8 cellular contexts compared by ENCODE assay signal in the genomic region with DNA sequence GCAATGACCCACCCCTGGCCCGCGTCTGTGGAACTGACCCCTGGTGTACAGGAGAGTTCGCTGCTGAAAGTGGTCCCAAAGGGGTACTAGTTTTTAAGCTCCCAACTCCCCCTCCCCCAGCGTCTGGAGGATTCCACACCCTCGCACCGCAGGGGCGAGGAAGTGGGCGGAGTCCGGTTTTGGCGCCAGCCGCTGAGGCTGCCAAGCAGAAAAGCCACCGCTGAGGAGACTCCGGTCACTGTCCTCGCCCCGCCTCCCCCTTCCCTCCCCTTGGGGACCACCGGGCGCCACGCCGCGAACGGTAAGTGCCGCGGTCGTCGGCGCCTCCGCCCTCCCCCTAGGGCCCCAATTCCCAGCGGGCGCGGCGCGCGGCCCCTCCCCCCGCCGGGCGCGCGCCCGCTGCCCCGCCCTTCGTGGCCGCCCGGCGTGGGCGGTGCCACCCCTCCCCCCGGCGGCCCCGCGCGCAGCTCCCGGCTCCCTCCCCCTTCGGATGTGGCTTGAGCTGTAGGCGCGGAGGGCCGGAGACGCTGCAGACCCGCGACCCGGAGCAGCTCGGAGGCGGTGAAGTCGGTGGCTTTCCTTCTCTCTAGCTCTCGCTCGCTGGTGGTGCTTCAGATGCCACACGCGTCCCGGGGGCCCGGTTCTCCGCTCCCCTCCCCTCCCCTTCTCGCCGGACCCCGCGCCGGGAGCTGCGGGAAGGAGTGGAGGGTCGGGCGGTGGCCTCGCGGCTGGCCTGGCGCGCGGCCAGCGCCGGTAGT. TPM values are rescaled to one million over a fixed set of nuclear protein-coding genes. Genes with fewer than 3 reads are reported as not detected.
DNase-seq lines count a peak whose midpoint lies in the region; TF ChIP-seq lines count a peak whose summit lies in the region.

TSS of gene CBX3 (plus strand) at position 485 of the 758 bp plus-strand sequence. CDS start 1,254 bp downstream, outside the sequence.

- DNase-seq in GM10248 (ENCODE audit: extremely low spot score) (peak; percentile 87), HFFc6 (peak; percentile 46), NB4 (ENCODE audit: low read depth) (peak; percentile 99), SK-N-SH (peak; percentile 98), globus pallidus (ENCODE audit: low spot score) (peak; percentile 82), occipital lobe (lab: John Stamatoyannopoulos, UW) (peak; percentile 84), suprapubic skin (ENCODE audit: low spot score in 2 of 2) (peak; percentile 95 to 96)
- peak; percentile 94 for DNase-seq in activated naive CD4-positive, alpha-beta T cell treated with anti-CD3 and anti-CD28 coated beads, Interleukin-2, amount 10 ng/mL, durations not matched to agents 7 days and 5 days

- peaks cover 35% of the 10 kb centered on the region for H3F3A ChIP-seq in SK-N-SH (replicated peaks; ENCODE audit: insufficient read depth)

- peaks cover 78% of the 10 kb centered on the region for H4K20me1 ChIP-seq in SK-N-SH (ENCODE audit: insufficient read depth)

- TF ChIP-seq EP300 in SK-N-SH (IDR thresholded peaks at IDR 0.05; ENCODE audit: borderline replicate concordance in 1 of 2, low read depth in 1 of 2, low read length in 1 of 2) (peak in 1 of 2 experiments; percentile 5; a peak in 1 of 4 replicates), suprapubic skin (IDR thresholded peaks at IDR 0.05) (no peak)

- peak within 1 kb of the TSS; percentile 77 for H3K4me2 ChIP-seq in SK-N-SH

- H3K4me1 ChIP-seq in SK-N-SH (ENCODE audit: control insufficient read depth in 1 of 2, insufficient read depth in 2 of 2, low read depth in 1 of 2, low read length in 1 of 2), result peaks cover 20 to 29% of the 10 kb centered on the region in 2 experiments
- peaks cover 49% of the 10 kb centered on the region for H3K4me1 ChIP-seq in suprapubic skin

- H3K9me3 ChIP-seq in SK-N-SH (no peaks in the 10 kb centered on the region), suprapubic skin (no peaks in the 10 kb centered on the region)

- peak within 1 kb of the TSS; percentile 100 for H3K4me3 Mint-ChIP-seq in HFFc6
- H3K4me3 Mint-ChIP-seq in activated naive CD4-positive, alpha-beta T cell treated with anti-CD3 and anti-CD28 coated beads, Interleukin-2, amount 10 ng/mL, durations not matched to agents 7 days and 5 days, result peak within 1 kb of the TSS; percentile 99

- H3K27ac ChIP-seq in SK-N-SH (ENCODE audit: low read depth in 2 of 2, low read length in 1 of 2) (peak within 1 kb of the TSS; percentile 99 to 100), suprapubic skin (peak within 1 kb of the TSS; percentile 98)

- POLR2A ChIA-PET in GM10248 (lab: Yijun Ruan, JAX) (interaction anchor here (0.6 to 2.5 kb wide), 7 partner anchors 10 to 1077 kb away, joined by 3 to 9 read pairs (median 4); partner anchors contain the start of gene CYCS), SK-N-SH (lab: Yijun Ruan, JAX) (interaction anchor here (0.6 to 5.7 kb wide), 12 partner anchors 9 to 123 kb away, joined by 3 to 51 read pairs (median 4); partner anchors contain the start of gene NFE2L3)

- TF ChIP-seq CTCF in GM10248 (IDR thresholded peaks at IDR 0.05; ENCODE audit: control extremely low read depth, extremely low read depth, low read depth, missing control alignments), result no peak
- no peak; the same call in 1 of the 2 replicates for TF ChIP-seq CTCF in HFFc6 (IDR thresholded peaks at IDR 0.05)
- no peak for TF ChIP-seq CTCF in NB4 (IDR thresholded peaks at IDR 0.05; ENCODE audit: low read depth, low read length)
- no peak for TF ChIP-seq CTCF in SK-N-SH (IDR thresholded peaks at IDR 0.05)
- no peak for TF ChIP-seq CTCF in suprapubic skin (IDR thresholded peaks at IDR 0.05)

- TF ChIP-seq RAD21 in SK-N-SH (IDR thresholded peaks at IDR 0.05; ENCODE audit: low read length), result no peak

- CTCF ChIA-PET in GM10248 (lab: Yijun Ruan, JAX) (interaction anchor here (0.9 to 2.0 kb wide), 3 partner anchors 22 to 309 kb away, joined by 3 to 8 read pairs (median 3); no protein-coding TSS in a partner anchor), SK-N-SH (lab: Yijun Ruan, JAX) (interaction anchor here (0.8 to 11.3 kb wide), 9 partner anchors 9 to 467 kb away, joined by 3 to 260 read pairs (median 6); no protein-coding TSS in a partner anchor)
- CTCF ChIA-PET in activated naive CD4-positive, alpha-beta T cell treated with anti-CD3 and anti-CD28 coated beads, Interleukin-2, amount 10 ng/mL, durations not matched to agents 7 days and 5 days (lab: Charles Lee), result interaction anchor here (0.8 to 2.4 kb wide), 5 partner anchors 12 to 168 kb away, joined by 3 to 6 read pairs (median 4); no protein-coding TSS in a partner anchor

- peak within 1 kb of the TSS; percentile 66; the same call in 1 of the 2 replicates for H2AFZ ChIP-seq in SK-N-SH (ENCODE audit: low read depth)

- H3K36me3 Mint-ChIP-seq in HFFc6 (ENCODE audit: low read depth), result peaks cover 74% of the 10 kb centered on the region
- H3K36me3 Mint-ChIP-seq in activated naive CD4-positive, alpha-beta T cell treated with anti-CD3 and anti-CD28 coated beads, Interleukin-2, amount 10 ng/mL, durations not matched to agents 7 days and 5 days, result peaks cover 67% of the 10 kb centered on the region

- H3K4me3 ChIP-seq in NB4 (ENCODE audit: low read depth, low read length) (peak within 1 kb of the TSS; percentile 94), SK-N-SH (ENCODE audit: low read depth in 2 of 2, low read length in 1 of 2) (peak within 1 kb of the TSS; percentile 100), suprapubic skin (peak within 1 kb of the TSS; percentile 99)

- peak within 1 kb of the TSS; percentile 100 for H3K27ac Mint-ChIP-seq in HFFc6
- H3K27ac Mint-ChIP-seq in activated naive CD4-positive, alpha-beta T cell treated with anti-CD3 and anti-CD28 coated beads, Interleukin-2, amount 10 ng/mL, durations not matched to agents 7 days and 5 days, result peak within 1 kb of the TSS; percentile 100

- peak within 1 kb of the TSS; percentile 99 for H3K9ac ChIP-seq in SK-N-SH

- peak; percentile 94 for TF ChIP-seq POLR2A in NB4 (IDR thresholded peaks at IDR 0.05; ENCODE audit: extremely low read depth, insufficient read length)
- TF ChIP-seq POLR2A in suprapubic skin (IDR thresholded peaks at IDR 0.05), result peak; percentile 46 to 81

- H3K36me3 ChIP-seq in SK-N-SH (replicated peaks in 1 of 2; ENCODE audit: control insufficient read depth in 1 of 2, insufficient read depth in 2 of 2, low read length in 1 of 2) (peaks cover 58 to 59% of the 10 kb centered on the region in 2 experiments), suprapubic skin (peaks cover 18% of the 10 kb centered on the region)

- H3K9me2 ChIP-seq in SK-N-SH, result no peaks in the 10 kb centered on the region

- peaks cover 22% of the 10 kb centered on the region for H3K27me3 Mint-ChIP-seq in HFFc6 (ENCODE audit: insufficient read depth)
- H3K27me3 Mint-ChIP-seq in activated naive CD4-positive, alpha-beta T cell treated with anti-CD3 and anti-CD28 coated beads, Interleukin-2, amount 10 ng/mL, durations not matched to agents 7 days and 5 days, result peaks cover 15% of the 10 kb centered on the region

- peaks cover 49% of the 10 kb centered on the region for H3K4me1 Mint-ChIP-seq in HFFc6 (ENCODE audit: low read depth)
- peaks cover 44% of the 10 kb centered on the region for H3K4me1 Mint-ChIP-seq in activated naive CD4-positive, alpha-beta T cell treated with anti-CD3 and anti-CD28 coated beads, Interleukin-2, amount 10 ng/mL, durations not matched to agents 7 days and 5 days

- H3K27me3 ChIP-seq in SK-N-SH (ENCODE audit: insufficient read depth), result no peaks in the 10 kb centered on the region
- no peaks in the 10 kb centered on the region for H3K27me3 ChIP-seq in suprapubic skin

- H3K79me2 ChIP-seq in SK-N-SH (ENCODE audit: insufficient read depth), result peaks cover 89% of the 10 kb centered on the region

- WGBS in SK-N-SH (ENCODE audit: low lambda C conversion rate), result 0% methylated on average over 30 of the region's 84 CpGs
- 0% methylated on average over 9 of the region's 84 CpGs for WGBS in suprapubic skin

- H3K9me3 Mint-ChIP-seq in HFFc6, result peaks cover 11% of the 10 kb centered on the region
- no peaks in the 10 kb centered on the region for H3K9me3 Mint-ChIP-seq in activated naive CD4-positive, alpha-beta T cell treated with anti-CD3 and anti-CD28 coated beads, Interleukin-2, amount 10 ng/mL, durations not matched to agents 7 days and 5 days

TF ChIP-seq in SK-N-SH, 30 proteins besides CTCF, POLR2A, EP300 and RAD21 (continues in another document):
- TF ChIP-seq NFIC (IDR thresholded peaks at IDR 0.05; ENCODE audit: borderline replicate concordance), result 0 out of 2 replicates have a peak, but pooled peaks have one; percentile 3
- no peak; the same call in 1 of the 2 replicates for TF ChIP-seq USF2 (IDR thresholded peaks at IDR 0.05; ENCODE audit: borderline replicate concordance, low read depth, low read length)
- TF ChIP-seq, protein P1, sequence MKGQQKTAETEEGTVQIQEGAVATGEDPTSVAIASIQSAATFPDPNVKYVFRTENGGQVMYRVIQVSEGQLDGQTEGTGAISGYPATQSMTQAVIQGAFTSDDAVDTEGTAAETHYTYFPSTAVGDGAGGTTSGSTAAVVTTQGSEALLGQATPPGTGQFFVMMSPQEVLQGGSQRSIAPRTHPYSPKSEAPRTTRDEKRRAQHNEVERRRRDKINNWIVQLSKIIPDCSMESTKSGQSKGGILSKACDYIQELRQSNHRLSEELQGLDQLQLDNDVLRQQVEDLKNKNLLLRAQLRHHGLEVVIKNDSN (IDR thresholded peaks at IDR 0.05; ENCODE audit: borderline replicate concordance, low read depth), result 0 out of 2 replicates have a peak, but pooled peaks have one; percentile 2

RNA-seq across cellular contexts. Expression of gene CBX3, which starts in this region (rescaled TPM):
- 100 to 1,000 TPM; 115 to 150 (median 140) TPM for total RNA-seq in HFFc6 (2021; fragmentation: NEBNext Ultra II Directional; extraction: Animal tissue kit (Norgen Biotek cat#: 25700))
- polyA plus RNA-seq in SK-N-SH (2012; rRNA removed), result 97.0 and 119 TPM in 2 replicates
- polyA plus RNA-seq in SK-N-SH (2012; cell fraction: cytosol; rRNA removed), result 154 and 237 TPM in 2 replicates
- polyA plus RNA-seq in SK-N-SH (2012; cell fraction: nucleus; rRNA removed), result 109 and 121 TPM in 2 replicates
- total RNA-seq in occipital lobe (201 TPM), suprapubic skin (10 to 100 TPM; 42.3 to 81.7 (median 44.7) TPM)

Comparison
In these comparisons a context has a peak if more than half of its experiments do, and no peak if none do; other contexts are left out.
1. Peak in every context shown above with its lines: DNase-seq, H3K4me3 ChIP-seq and H3K27ac ChIP-seq.
2. DNase-seq: peak in every context shown above with its lines; median percentile 99 in NB4; 98 in SK-N-SH; 96 in suprapubic skin; 94 in activated naive CD4-positive, alpha-beta T cell treated with anti-CD3 and anti-CD28 coated beads, Interleukin-2, amount 10 ng/mL, durations not matched to agents 7 days and 5 days; 87 in GM10248; 84 in occipital lobe; 82 in globus pallidus; 46 in HFFc6.